ENCODE assay signal across 8 cellular contexts in the genomic region with DNA sequence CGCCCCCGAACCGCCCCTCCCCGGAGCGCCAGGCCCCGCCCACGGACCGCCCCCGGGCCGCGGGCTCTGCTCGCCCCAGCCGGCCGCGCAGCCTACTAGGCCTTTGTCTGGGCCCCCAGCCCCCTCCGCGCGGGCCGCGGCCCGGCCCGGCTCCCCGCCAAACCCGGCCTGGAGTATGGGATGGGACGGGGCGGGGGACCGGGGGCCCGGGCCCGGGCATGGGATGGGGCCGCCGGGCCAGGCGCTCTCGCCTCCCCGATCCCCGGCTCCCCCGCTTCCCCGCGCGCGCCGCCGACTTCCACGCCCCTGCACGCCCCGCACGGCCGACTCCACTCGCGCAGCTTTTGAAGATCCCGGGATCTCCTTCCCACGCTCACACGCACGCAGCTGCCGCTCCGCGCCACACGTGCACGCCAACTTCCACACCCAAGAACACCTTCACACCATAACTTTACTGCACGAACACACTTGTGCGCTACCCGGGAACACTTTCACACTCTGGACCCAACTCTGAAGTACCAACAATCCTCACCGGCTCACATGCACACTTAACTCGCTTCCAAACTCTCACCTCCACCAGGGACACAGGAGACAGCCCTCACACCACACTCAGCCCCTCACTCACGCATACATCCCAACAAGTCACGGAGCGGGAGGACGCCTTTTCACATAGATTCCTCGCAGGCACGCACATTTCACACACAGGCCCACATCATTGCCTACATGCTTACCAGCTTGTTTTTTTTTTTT. TPM values are rescaled to one million over a fixed set of nuclear protein-coding genes. Genes with fewer than 3 reads are reported as not detected.
DNase-seq lines count a peak whose midpoint lies in the region; ATAC-seq, FAIRE-seq and TF ChIP-seq lines count a peak whose summit lies in the region.

No MANE protein-coding gene starts in this region.

- H3K27ac Mint-ChIP-seq in naive B cell, result peak overlapping the region in 3 of 6 donors; percentile 32 to 82 (median 63)

- H3K9me3 Mint-ChIP-seq in naive B cell, result no peaks in the 10 kb centered on the region

- H3K36me3 Mint-ChIP-seq in naive B cell, result peaks cover 0 to 8% of the 10 kb centered on the region in 2 donors

- FAIRE-seq in RCC 7860 (lab: Jason Lieb, UNC), result no peak

- peak; percentile 90 to 92 for ATAC-seq in naive B cell (ENCODE audit: low read depth in 2 of 2)

- no peak for TF ChIP-seq CTCF in fibroblast of pulmonary artery (IDR thresholded peaks at IDR 0.05; ENCODE audit: low read length, missing control alignments)

- DNase-seq in GM03348 (ENCODE audit: low spot score) (peak; percentile 97), HK-2 (ENCODE audit: unreplicated experiment) (peak; percentile 78), RCC 7860 (ENCODE audit: low spot score) (peak; percentile 69), fibroblast of pulmonary artery (ENCODE audit: low read depth) (peak; percentile 84), naive B cell (peak; percentile 63), NCI-H748 (lab: John Stamatoyannopoulos, UW; ENCODE audit: unreplicated experiment) (no peak)
- DNase-seq in activated effector memory CD4-positive, alpha-beta T cell treated with Interleukin-2 at 50 U/mL for 16 hours, result peak; percentile 60
- DNase-seq in stimulated activated CD8-positive, alpha-beta memory T cell treated with anti-CD3 and anti-CD28 coated beads, Interleukin-7, amount 100 ng/mL, for 24 hours (ENCODE audit: low read depth), result peak; percentile 33

- peaks cover 12 to 21% (median 18%) of the 10 kb centered on the region in 3 donors for H3K4me1 Mint-ChIP-seq in naive B cell

- H3K27me3 Mint-ChIP-seq in naive B cell, result peaks cover 19 to 35% (median 29%) of the 10 kb centered on the region in 3 donors

- H3K4me3 ChIP-seq in fibroblast of pulmonary artery (replicated peaks; ENCODE audit: low read depth, low read length), result peak overlapping the region; percentile 7

- peak overlapping the region; percentile 84 to 97 (median 90) for H3K4me3 Mint-ChIP-seq in naive B cell

RNA-seq across cellular contexts. Expression of a gene that starts 0.4 kb away (rescaled TPM):
- polyA plus RNA-seq in naive B cell (ENCODE audit: low read depth in 6 of 6), result under 1 TPM in 1 of 6 donors, not detected in 5; 0.07 TPM

RNA-seq across cellular contexts. Expression of a gene that starts 39.3 kb away (rescaled TPM):
- not detected for polyA plus RNA-seq in naive B cell (ENCODE audit: low read depth in 6 of 6)
